In the genomic region with DNA sequence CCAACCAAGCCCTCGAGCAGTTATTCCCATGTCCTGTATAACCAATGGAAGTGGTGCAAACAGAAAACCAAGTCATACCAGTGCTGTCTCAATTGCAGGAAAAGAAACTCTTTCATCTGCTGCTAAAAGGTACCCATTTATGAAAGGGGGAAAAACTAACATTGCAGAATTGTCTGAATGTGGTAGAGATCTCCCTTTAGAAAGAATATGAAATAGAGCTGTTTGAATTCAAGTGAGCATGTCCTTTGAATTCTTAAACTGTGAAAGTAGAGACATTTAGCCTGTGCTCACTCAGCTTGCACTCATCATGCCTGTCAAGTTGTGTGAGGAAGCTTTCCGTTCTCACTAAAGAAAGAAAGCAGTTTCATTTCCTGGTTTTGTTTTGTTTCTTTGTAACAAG, we compare ENCODE assay signal across 10 cellular contexts.
DNase-seq lines count a peak whose midpoint lies in the region; ATAC-seq lines count a peak whose summit lies in the region.
"Had no signal": no experiment of that assay in that cellular context is flagged by ENCODE, and none has a peak within 500 bp of the region (broad histone marks: within the 10 kb centered on the region; RNA-seq: fewer than 3 reads in every experiment).

No MANE protein-coding gene starts in this region.

- no peaks in the 10 kb centered on the region for H3K27me3 Mint-ChIP-seq in activated T-helper 1 cell treated with anti-CD3 and anti-CD28 coated beads, Interleukin-12 subunit alpha, Interleukin-12 subunit beta, Interleukin-2, Interleukin-4 antibody, amounts not matched to agents 30 ng/mL and 10 ng/mL and 1 ng/mL, durations not matched to agents 14 hours and 24 hours and 36 hours (ENCODE audit: insufficient read depth)

- H3K36me3 Mint-ChIP-seq in activated T-helper 1 cell treated with anti-CD3 and anti-CD28 coated beads, Interleukin-12 subunit alpha, Interleukin-12 subunit beta, Interleukin-2, Interleukin-4 antibody, amounts not matched to agents 30 ng/mL and 10 ng/mL and 1 ng/mL, durations not matched to agents 14 hours and 24 hours and 36 hours (ENCODE audit: low read depth), result peaks cover 34% of the 10 kb centered on the region

- DNase-seq in CD1c-positive myeloid dendritic cell (ENCODE audit: extremely low spot score), result peak; percentile 62
- DNase-seq in activated T-helper 1 cell treated with anti-CD3 and anti-CD28 coated beads, Interleukin-12 subunit alpha, Interleukin-12 subunit beta, Interleukin-2, Interleukin-4 antibody, amounts not matched to agents 30 ng/mL and 10 ng/mL and 1 ng/mL, durations not matched to agents 14 hours and 24 hours and 36 hours (ENCODE audit: low spot score), result no peak
- DNase-seq in DMS79 (lab: John Stamatoyannopoulos, UW), result no peak
- no peak for DNase-seq in activated effector memory CD4-positive, alpha-beta T cell treated with anti-CD3 and anti-CD28 coated beads, Interleukin-2, amount 50 U/mL, for 16 hours
- DNase-seq in DMS53 treated with DMSO at 0.1 percent for 48 hours (lab: John Stamatoyannopoulos, UW; ENCODE audit: unreplicated experiment), result no peak
- DNase-seq in HUDEP-2 (lab: John Stamatoyannopoulos, UW; ENCODE audit: unreplicated experiment in 76 of 76), result no peak
- DNase-seq: DMS79 treated with DMSO at 0.1 percent for 48 hours; stimulated activated CD4-positive, alpha-beta T cell treated with anti-CD3 and anti-CD28 coated beads, Interleukin-4, amount 100 ng/mL, for 1 hour had no signal

- no peaks in the 10 kb centered on the region for H3K9me3 Mint-ChIP-seq in activated T-helper 1 cell treated with anti-CD3 and anti-CD28 coated beads, Interleukin-12 subunit alpha, Interleukin-12 subunit beta, Interleukin-2, Interleukin-4 antibody, amounts not matched to agents 30 ng/mL and 10 ng/mL and 1 ng/mL, durations not matched to agents 14 hours and 24 hours and 36 hours

- H3K4me3 Mint-ChIP-seq in activated T-helper 1 cell treated with anti-CD3 and anti-CD28 coated beads, Interleukin-12 subunit alpha, Interleukin-12 subunit beta, Interleukin-2, Interleukin-4 antibody, amounts not matched to agents 30 ng/mL and 10 ng/mL and 1 ng/mL, durations not matched to agents 14 hours and 24 hours and 36 hours, result peak overlapping the region; percentile 20

- intact Hi-C loops in activated T-helper 1 cell treated with anti-CD3 and anti-CD28 coated beads, Interleukin-12 subunit alpha, Interleukin-12 subunit beta, Interleukin-2, Interleukin-4 antibody, amounts not matched to agents 30 ng/mL and 10 ng/mL and 1 ng/mL, durations not matched to agents 14 hours and 24 hours and 36 hours (cut with micrococcal nuclease), result no loop called here

- H3K4me1 Mint-ChIP-seq in activated T-helper 1 cell treated with anti-CD3 and anti-CD28 coated beads, Interleukin-12 subunit alpha, Interleukin-12 subunit beta, Interleukin-2, Interleukin-4 antibody, amounts not matched to agents 30 ng/mL and 10 ng/mL and 1 ng/mL, durations not matched to agents 14 hours and 24 hours and 36 hours (ENCODE audit: low read depth), result peaks cover 55% of the 10 kb centered on the region

- peak overlapping the region; percentile 37 for H3K27ac Mint-ChIP-seq in activated T-helper 1 cell treated with anti-CD3 and anti-CD28 coated beads, Interleukin-12 subunit alpha, Interleukin-12 subunit beta, Interleukin-2, Interleukin-4 antibody, amounts not matched to agents 30 ng/mL and 10 ng/mL and 1 ng/mL, durations not matched to agents 14 hours and 24 hours and 36 hours

- peak; percentile 73 for ATAC-seq in GM19023 (IDR thresholded peaks at IDR 0.05; ENCODE audit: unreplicated experiment)
- peak; percentile 68 for ATAC-seq in HG03039 (IDR thresholded peaks at IDR 0.05; ENCODE audit: unreplicated experiment)
